Comparison of ENCODE assay signal across 29 cellular contexts in the genomic region with DNA sequence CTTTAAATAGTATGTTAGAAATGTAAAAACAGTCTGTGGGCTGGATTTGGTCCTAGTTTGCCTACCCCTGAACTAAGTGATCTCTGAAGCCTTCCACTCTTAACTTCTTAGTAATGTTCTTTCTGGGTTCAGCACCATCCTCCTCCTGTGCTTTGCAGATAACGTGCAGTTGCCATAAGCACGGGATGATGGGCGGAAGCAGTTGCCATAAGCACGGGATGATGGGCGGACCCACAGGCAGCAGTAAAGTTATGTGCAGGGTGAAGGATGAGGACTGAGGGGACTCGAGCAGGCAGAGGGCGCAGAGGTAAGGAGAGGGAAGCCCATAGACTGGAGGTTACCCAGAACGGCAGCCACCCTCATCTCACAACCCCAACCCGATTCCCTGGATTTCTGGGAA. TPM values are rescaled to one million over a fixed set of nuclear protein-coding genes. Genes with fewer than 3 reads are reported as not detected.
"Had no signal": no experiment of that assay in that cellular context is flagged by ENCODE, and none has a peak within 500 bp of the region (broad histone marks: within the 10 kb centered on the region; RNA-seq: fewer than 3 reads in every experiment).

No MANE protein-coding gene starts in this region.

- H3K4me1 Mint-ChIP-seq: memory B cell had no signal

- H3K9me3 Mint-ChIP-seq: effector memory CD8-positive, alpha-beta T cell; memory B cell; natural killer cell; stimulated activated naive CD8-positive, alpha-beta T cell treated with anti-CD3 and anti-CD28 coated beads, Interleukin-15, amount 100 ng/mL, for 72 hours had no signal

- H3K27me3 Mint-ChIP-seq: effector memory CD8-positive, alpha-beta T cell; stimulated activated naive CD8-positive, alpha-beta T cell treated with anti-CD3 and anti-CD28 coated beads, Interleukin-15, amount 100 ng/mL, for 72 hours had no signal

- H3K36me3 ChIP-seq: gastrocnemius medialis, right atrium auricular region, suprapubic skin, vagina had no signal

- ATAC-seq: effector memory CD8-positive, alpha-beta T cell; esophagus mucosa; gastrocnemius medialis; left lobe of liver; natural killer cell; sciatic nerve; stimulated activated naive CD8-positive, alpha-beta T cell treated with anti-CD3 and anti-CD28 coated beads, Interleukin-15, amount 100 ng/mL, for 72 hours had no signal

- H3K4me3 ChIP-seq: gastrocnemius medialis, lung, right atrium auricular region, smooth muscle cell, suprapubic skin, vagina had no signal

- H3K4me1 ChIP-seq: parathyroid adenoma, right atrium auricular region had no signal

- H3K27ac ChIP-seq: gastrocnemius medialis, parathyroid adenoma, right atrium auricular region, suprapubic skin, vagina had no signal

- H3K27me3 ChIP-seq: gastrocnemius medialis, right atrium auricular region, vagina had no signal

- H3K27ac Mint-ChIP-seq: effector memory CD8-positive, alpha-beta T cell; memory B cell; natural killer cell; progenitor cell of endocrine pancreas had no signal

- H3K9me3 ChIP-seq: gastrocnemius medialis, right atrium auricular region, suprapubic skin, vagina had no signal

- DNase-seq: cortex of kidney; effector memory CD8-positive, alpha-beta T cell; foreskin fibroblast; gastrocnemius medialis; kidney; natural killer cell; stimulated activated CD4-positive, alpha-beta T cell treated with anti-CD3 and anti-CD28 coated beads, Interleukin-12 subunit alpha, Interleukin-12 subunit beta, amount 100 ng/mL, for 4 hours; stimulated activated CD4-positive, alpha-beta T cell treated with anti-CD3 and anti-CD28 coated beads, Interleukin-1b, Interleukin-23, amount 100 ng/mL, for 48 hours; stimulated activated CD4-positive, alpha-beta T cell treated with anti-CD3 and anti-CD28 coated beads, Interleukin-4, amount 100 ng/mL, for 1 hour; stimulated activated CD8-positive, alpha-beta memory T cell treated with anti-CD3 and anti-CD28 coated beads, Interleukin-4, amount 100 ng/mL, for 48 hours; stimulated activated naive CD4-positive, alpha-beta T cell; stimulated activated naive CD8-positive, alpha-beta T cell treated with anti-CD3 and anti-CD28 coated beads, Interleukin-15, amount 100 ng/mL, for 72 hours; trophoblast cell had no signal

- H3K36me3 Mint-ChIP-seq: memory B cell, natural killer cell had no signal

- H3K4me3 Mint-ChIP-seq: effector memory CD8-positive, alpha-beta T cell; memory B cell; natural killer cell; stimulated activated naive CD8-positive, alpha-beta T cell treated with anti-CD3 and anti-CD28 coated beads, Interleukin-15, amount 100 ng/mL, for 72 hours had no signal

RNA-seq across cellular contexts. Expression of a gene that starts 25.6 kb away (rescaled TPM):
- total RNA-seq: dermis microvascular lymphatic vessel endothelial cell, esophagus mucosa, glomerular endothelial cell, osteoblast, progenitor cell of endocrine pancreas, sciatic nerve, smooth muscle cell had no signal

RNA-seq across cellular contexts. Expression of a gene that starts 29.3 kb away (rescaled TPM):
- total RNA-seq: dermis microvascular lymphatic vessel endothelial cell, esophagus mucosa, glomerular endothelial cell, left lobe of liver, mononuclear cell, natural killer cell, osteoblast, progenitor cell of endocrine pancreas, ureter, vagina had no signal
